Comparison of ENCODE assay signal across 1 cellular context in genomic region chr2:135052042-135052876, GRCh38.
TF ChIP-seq lines count a peak whose summit lies in the region.

Gene RAB3GAP1, plus strand, starts transcription at chr2:135052292. Its CDS starts 16 bp downstream, at chr2:135052308.

TF ChIP-seq in HepG2, 621 proteins besides CTCF, POLR2A, EP300 and RAD21 (continued from another document and continues in another):
- TF ChIP-seq ZHX2 (IDR thresholded peaks at IDR 0.05; ENCODE audit: low read depth) (peak; percentile 55; the same call in 1 of the 2 replicates), ZHX2 (CRISPR knock-in tag; IDR thresholded peaks at IDR 0.05; ENCODE audit: borderline replicate concordance) (no peak), USF2 (IDR thresholded peaks at IDR 0.05; ENCODE audit: low read depth, low read length) (no peak), USF2 (CRISPR knock-in tag; IDR thresholded peaks at IDR 0.05; ENCODE audit: borderline replicate concordance) (no peak), MAF1 (CRISPR knock-in tag; IDR thresholded peaks at IDR 0.05; ENCODE audit: borderline replicate concordance) (no peak), ZNF253 (CRISPR knock-in tag; IDR thresholded peaks at IDR 0.05; ENCODE audit: borderline replicate concordance) (no peak), CEBPG (CRISPR knock-in tag; IDR thresholded peaks at IDR 0.05) (0 out of 2 replicates have a peak, but pooled peaks have one; percentile 2), ZNF580 (CRISPR knock-in tag; IDR thresholded peaks at IDR 0.05; ENCODE audit: borderline replicate concordance, low read depth) (peak; percentile 64; the same call in 1 of the 2 replicates), ZNF761 (CRISPR knock-in tag; conservative IDR thresholded peaks at IDR 0.05) (0 out of 2 replicates have a peak, but pooled peaks have one; percentile 39), THYN1 (CRISPR knock-in tag; IDR thresholded peaks at IDR 0.05; ENCODE audit: borderline replicate concordance, low read depth) (0 out of 2 replicates have a peak, but pooled peaks have one; percentile 61), MTF2 (CRISPR knock-in tag; IDR thresholded peaks at IDR 0.05; ENCODE audit: borderline replicate concordance) (no peak; the same call in 1 of the 2 replicates), ZNF562 (CRISPR knock-in tag; IDR thresholded peaks at IDR 0.05; ENCODE audit: borderline replicate concordance) (no peak), ASH2L (IDR thresholded peaks at IDR 0.05; ENCODE audit: insufficient read length, low read depth, low read length) (peak; percentile 100), MAFF (IDR thresholded peaks at IDR 0.05; ENCODE audit: low read depth, low read length) (no peak), BRCA1 (CRISPR knock-in tag; IDR thresholded peaks at IDR 0.05) (no peak), DDIT3 (CRISPR knock-in tag; IDR thresholded peaks at IDR 0.05) (no peak), MED1 (CRISPR knock-in tag; IDR thresholded peaks at IDR 0.05) (peak; percentile 41), ZNF788 (CRISPR knock-in tag; IDR thresholded peaks at IDR 0.05; ENCODE audit: borderline replicate concordance) (peak; percentile 71; the same call in 1 of the 2 replicates), ZNF747 (CRISPR knock-in tag; IDR thresholded peaks at IDR 0.05; ENCODE audit: borderline replicate concordance) (peak; percentile 86), ZNF530 (CRISPR knock-in tag; IDR thresholded peaks at IDR 0.05; ENCODE audit: low read depth) (no peak), ZSCAN31 (CRISPR knock-in tag; IDR thresholded peaks at IDR 0.05; ENCODE audit: low read depth) (peak; percentile 78; the same call in 1 of the 2 replicates), KLF6 (CRISPR knock-in tag; IDR thresholded peaks at IDR 0.05) (peak; percentile 82), HNF4G (IDR thresholded peaks at IDR 0.05; ENCODE audit: borderline replicate concordance, low read depth, low read length) (0 out of 2 replicates have a peak, but pooled peaks have one; percentile 6), HNF4G (CRISPR knock-in tag; IDR thresholded peaks at IDR 0.05; ENCODE audit: borderline replicate concordance, low read depth) (no peak), PAX8 (CRISPR knock-in tag; IDR thresholded peaks at IDR 0.05; ENCODE audit: borderline replicate concordance) (no peak), AHR (CRISPR knock-in tag; IDR thresholded peaks at IDR 0.05) (no peak; the same call in 1 of the 2 replicates), ZNF354B (CRISPR knock-in tag; IDR thresholded peaks at IDR 0.05) (peak; percentile 85; the same call in 1 of the 2 replicates), SRSF9 (IDR thresholded peaks at IDR 0.05; ENCODE audit: borderline replicate concordance, insufficient read depth, low read depth, low read length, poor library complexity, severe bottlenecking) (no peak), ZNF784 (CRISPR knock-in tag; IDR thresholded peaks at IDR 0.05; ENCODE audit: borderline replicate concordance) (no peak), ELF3 (CRISPR knock-in tag; IDR thresholded peaks at IDR 0.05) (peak; percentile 25), ZNF709 (CRISPR knock-in tag; IDR thresholded peaks at IDR 0.05) (peak; percentile 91), ELF1 (CRISPR knock-in tag; IDR thresholded peaks at IDR 0.05) (peak; percentile 82), MXD3 (CRISPR knock-in tag; IDR thresholded peaks at IDR 0.05) (peak; percentile 73), ARNT2 (CRISPR knock-in tag; IDR thresholded peaks at IDR 0.05; ENCODE audit: low read depth) (0 out of 2 replicates have a peak, but pooled peaks have one; percentile 58), SRSF4 (IDR thresholded peaks at IDR 0.05; ENCODE audit: low read depth, low read length, poor library complexity, severe bottlenecking) (no peak), ZSCAN30 (CRISPR knock-in tag; IDR thresholded peaks at IDR 0.05) (no peak), BHLHE40 (IDR thresholded peaks at IDR 0.05; ENCODE audit: low read length) (no peak), MXI1 (IDR thresholded peaks at IDR 0.05; ENCODE audit: borderline replicate concordance, low read depth, low read length) (peak; percentile 50; the same call in 1 of the 3 replicates), NFYB (CRISPR knock-in tag; IDR thresholded peaks at IDR 0.05) (peak; percentile 16), ZNF367 (CRISPR knock-in tag; IDR thresholded peaks at IDR 0.05; ENCODE audit: borderline replicate concordance) (no peak), PRMT3 (CRISPR knock-in tag; IDR thresholded peaks at IDR 0.05; ENCODE audit: borderline replicate concordance, low read depth) (no peak; the same call in 1 of the 2 replicates), ZNF207 (IDR thresholded peaks at IDR 0.05; ENCODE audit: borderline replicate concordance) (no peak), HNRNPLL (IDR thresholded peaks at IDR 0.05; ENCODE audit: low read depth, low read length, poor library complexity, severe bottlenecking) (peak; percentile 60), ZNF639 (CRISPR knock-in tag; conservative IDR thresholded peaks at IDR 0.05) (peak; percentile 56; the same call in 1 of the 2 replicates), KLF16 (CRISPR knock-in tag; IDR thresholded peaks at IDR 0.05) (peak in 1 of 2 experiments; percentile 74; a peak in 2 of 4 replicates), HOMEZ (CRISPR knock-in tag; IDR thresholded peaks at IDR 0.05; ENCODE audit: low read depth) (0 out of 2 replicates have a peak, but pooled peaks have one; percentile 29), FOXO1 (CRISPR knock-in tag; IDR thresholded peaks at IDR 0.05) (peak; percentile 51; the same call in 1 of the 2 replicates), CENPT (CRISPR knock-in tag; IDR thresholded peaks at IDR 0.05; ENCODE audit: low read depth) (no peak), KMT2B (CRISPR knock-in tag; IDR thresholded peaks at IDR 0.05) (peak; percentile 86), ZFP36L1 (CRISPR knock-in tag; IDR thresholded peaks at IDR 0.05) (0 out of 2 replicates have a peak, but pooled peaks have one; percentile 29), ISX (CRISPR knock-in tag; conservative IDR thresholded peaks at IDR 0.05) (no peak), HINFP (CRISPR knock-in tag; IDR thresholded peaks at IDR 0.05; ENCODE audit: low read depth) (no peak)
